8 cellular contexts compared by ENCODE assay signal in genomic region chr21:33383056-33383888, GRCh38. TPM values are rescaled to one million over a fixed set of nuclear protein-coding genes. Genes with fewer than 3 reads are reported as not detected.
DNase-seq lines count a peak whose midpoint lies in the region; ATAC-seq and TF ChIP-seq lines count a peak whose summit lies in the region.

No MANE protein-coding gene starts in this region.

- no peaks in the 10 kb centered on the region for H3K9me3 Mint-ChIP-seq in MCF 10A (ENCODE audit: unreplicated experiment)

- peak overlapping the region; percentile 50 for H3K4me3 Mint-ChIP-seq in MCF 10A (ENCODE audit: unreplicated experiment)

- TSS peak; percentile 62 for BruUV-seq in MCF 10A (replicated peaks; lab: Mats Ljungman, UMichigan)

- H3K27ac Mint-ChIP-seq in MCF 10A (ENCODE audit: low read depth, unreplicated experiment) = peak overlapping the region; percentile 88

- intact Hi-C loops in MCF 10A (cut with micrococcal nuclease) (loop anchor here (1.0 to 5.0 kb wide), 3 partner anchors 19 to 59 kb away; no protein-coding TSS in a partner anchor), lower lobe of right lung (cut with DNase I) (no loop called here)

- no peaks in the 10 kb centered on the region for H3K36me3 Mint-ChIP-seq in MCF 10A (ENCODE audit: insufficient read depth, unreplicated experiment)

- CTCF ChIA-PET in MCF 10A (lab: Yijun Ruan, JAX) = interaction anchor here (0.5 to 1.9 kb wide), 2 partner anchors 22 to 46 kb away, joined by 3 to 6 read pairs; no protein-coding TSS in a partner anchor

- H3K27ac ChIP-seq in lower lobe of right lung = peak overlapping the region; percentile 86

- H3K4me3 ChIP-seq in BE2C (ENCODE audit: low read depth, low read length) (no peak overlapping the region), lower lobe of right lung (peak overlapping the region; percentile 41)

- H3K27me3 Mint-ChIP-seq in MCF 10A (ENCODE audit: insufficient read depth, unreplicated experiment) = no peaks in the 10 kb centered on the region

- H3K27me3 ChIP-seq in BE2C (no peaks in the 10 kb centered on the region), lower lobe of right lung (ENCODE audit: low read depth) (no peaks in the 10 kb centered on the region)

- TF ChIP-seq CTCF in BE2C (IDR thresholded peaks at IDR 0.05; ENCODE audit: low read depth, low read length) (no peak), MCF 10A (IDR thresholded peaks at IDR 0.05; ENCODE audit: unreplicated experiment) (no peak), lower lobe of right lung (IDR thresholded peaks at IDR 0.05) (no peak)

- peaks cover 36% of the 10 kb centered on the region for H3K4me1 Mint-ChIP-seq in MCF 10A (ENCODE audit: insufficient read depth, unreplicated experiment)

- POLR2A ChIA-PET in MCF 10A (lab: Yijun Ruan, JAX) = interaction anchor here (0.9 to 4.2 kb wide), 6 partner anchors 19 to 58 kb away, joined by 3 to 32 read pairs (median 4); partner anchors contain the start of genes IFNAR1 and IFNGR2

- H3K4me1 ChIP-seq in BE2C (no peaks in the 10 kb centered on the region), lower lobe of right lung (peaks cover 55% of the 10 kb centered on the region)

- no peaks in the 10 kb centered on the region for H3K36me3 ChIP-seq in BE2C
- H3K36me3 ChIP-seq in lower lobe of right lung = no peaks in the 10 kb centered on the region

- DNase-seq in BE2C = peak; percentile 41
- DNase-seq in T1000 (lab: John Stamatoyannopoulos, UW) = peak; percentile 68
- peak; percentile 97 for DNase-seq in MCF 10A (ENCODE audit: unreplicated experiment)
- peak; percentile 74 for DNase-seq in lower lobe of right lung
- peak; percentile 67 to 75 for DNase-seq in stimulated activated CD8-positive, alpha-beta memory T cell treated with anti-CD3 and anti-CD28 coated beads, Interleukin-15, amount 100 ng/mL, for 48 hours (ENCODE audit: low read depth in 2 of 2)
- DNase-seq in DMS153 (lab: John Stamatoyannopoulos, UW) = no peak

- ATAC-seq in GM19463 (IDR thresholded peaks at IDR 0.05; ENCODE audit: unreplicated experiment) (peak; percentile 74), HG03571 (IDR thresholded peaks at IDR 0.05; ENCODE audit: unreplicated experiment) (peak; percentile 77), lower lobe of right lung (peak; percentile 61 to 68)

- H3K9me3 ChIP-seq in BE2C (no peaks in the 10 kb centered on the region), lower lobe of right lung (no peaks in the 10 kb centered on the region)

RNA-seq across cellular contexts. Expression of gene IFNGR2, which starts 19.9 kb away (rescaled TPM):
- 21.1 TPM for polyA plus RNA-seq in BE2C (2012; ENCODE audit: insufficient read depth, insufficient read length, low read depth)
- total RNA-seq in MCF 10A (2022) (77.0 and 87.7 TPM in 2 replicates), lower lobe of right lung (83.5 TPM)

RNA-seq across cellular contexts. Expression of gene IFNAR1, which starts 58.5 kb away (rescaled TPM):
- 26.3 TPM for polyA plus RNA-seq in BE2C (2012; ENCODE audit: insufficient read depth, insufficient read length, low read depth)
- 30.0 and 35.5 TPM in 2 replicates for total RNA-seq in MCF 10A (2022)
- 64.5 TPM for total RNA-seq in lower lobe of right lung
